13 cellular contexts compared by ENCODE assay signal in the genomic region with DNA sequence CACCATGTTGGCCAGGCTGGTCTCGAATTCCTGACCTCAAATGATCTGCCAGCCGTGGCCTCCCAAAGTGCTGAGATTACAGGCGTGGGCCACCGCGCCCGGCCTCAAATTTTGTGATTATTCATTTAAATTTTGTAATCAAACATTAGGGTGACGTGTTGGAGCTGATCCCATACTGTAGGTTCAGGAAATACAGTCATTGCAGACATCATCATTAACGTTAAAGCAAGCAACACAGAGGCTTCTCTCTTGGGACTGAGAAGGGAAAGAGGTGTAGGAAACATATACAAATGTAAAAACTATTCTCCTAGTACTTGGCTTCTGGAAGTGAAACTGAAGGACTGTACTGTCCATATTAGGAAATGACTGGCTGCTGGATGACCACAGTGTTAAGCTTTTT. TPM values are rescaled to one million over a fixed set of nuclear protein-coding genes. Genes with fewer than 3 reads are reported as not detected.
DNase-seq lines count a peak whose midpoint lies in the region; ATAC-seq, FAIRE-seq and TF ChIP-seq lines count a peak whose summit lies in the region.
"Had no signal": no experiment of that assay in that cellular context is flagged by ENCODE, and none has a peak within 500 bp of the region (broad histone marks: within the 10 kb centered on the region; RNA-seq: fewer than 3 reads in every experiment).

No MANE protein-coding gene starts in this region.

- H3K4me1 ChIP-seq in breast epithelium (no peaks in the 10 kb centered on the region), astrocyte (ENCODE audit: insufficient read depth, low read length) (peaks cover 37% of the 10 kb centered on the region)
- H3K4me1 ChIP-seq: testis had no signal

- H3K4me3 Mint-ChIP-seq in MCF 10A (ENCODE audit: unreplicated experiment) (no peak overlapping the region), astrocyte (ENCODE audit: unreplicated experiment) (no peak overlapping the region)
- H3K4me3 Mint-ChIP-seq: activated naive CD4-positive, alpha-beta T cell treated with anti-CD3 and anti-CD28 coated beads for 36 hours had no signal

- H4K20me1 ChIP-seq in astrocyte (ENCODE audit: insufficient read depth, low read length) = no peaks in the 10 kb centered on the region

- H3K36me3 Mint-ChIP-seq in MCF 10A (ENCODE audit: insufficient read depth, unreplicated experiment) = no peaks in the 10 kb centered on the region
- H3K36me3 Mint-ChIP-seq in astrocyte (ENCODE audit: low read depth, unreplicated experiment) = no peaks in the 10 kb centered on the region

- H3K9me3 Mint-ChIP-seq in MCF 10A (ENCODE audit: unreplicated experiment) = no peaks in the 10 kb centered on the region
- H3K9me3 Mint-ChIP-seq in astrocyte (ENCODE audit: unreplicated experiment) = no peaks in the 10 kb centered on the region
- H3K9me3 Mint-ChIP-seq: activated naive CD4-positive, alpha-beta T cell treated with anti-CD3 and anti-CD28 coated beads for 36 hours had no signal

- H3K27ac Mint-ChIP-seq in MCF 10A (ENCODE audit: low read depth, unreplicated experiment) (no peak overlapping the region), astrocyte (ENCODE audit: unreplicated experiment) (peak overlapping the region; percentile 58)
- H3K27ac Mint-ChIP-seq: activated naive CD4-positive, alpha-beta T cell treated with anti-CD3 and anti-CD28 coated beads for 36 hours had no signal

- H3K27me3 ChIP-seq in breast epithelium = no peaks in the 10 kb centered on the region
- H3K27me3 ChIP-seq in astrocyte (ENCODE audit: insufficient read depth, low read length) = no peaks in the 10 kb centered on the region
- H3K27me3 ChIP-seq: testis had no signal

- H3K4me3 ChIP-seq in breast epithelium (no peak overlapping the region), astrocyte (ENCODE audit: insufficient read depth, low read depth, low read length) (no peak overlapping the region), fibroblast of villous mesenchyme (ENCODE audit: low read depth, low read length) (no peak overlapping the region)
- H3K4me3 ChIP-seq: testis had no signal

- peak overlapping the region; percentile 32 for H3K4me2 ChIP-seq in astrocyte (ENCODE audit: low read length)

- intact Hi-C loops in MCF 10A (cut with micrococcal nuclease) = no loop called here
- intact Hi-C loops in breast epithelium (cut with DNase I; ENCODE audit: low total_unique reads) = loop anchor here (10.0 kb wide), 1 partner anchor 1515 kb away; no protein-coding TSS in a partner anchor
- intact Hi-C loops in left colon (cut with DNase I, micrococcal nuclease) = no loop called here

- no peak for FAIRE-seq in astrocyte (lab: Jason Lieb, UNC)
- FAIRE-seq: A204.1 had no signal

- ATAC-seq in HG02970 (IDR thresholded peaks at IDR 0.05; ENCODE audit: low FRiP score, unreplicated experiment) = no peak
- ATAC-seq in left colon = no peak

- H3K4me1 Mint-ChIP-seq in MCF 10A (ENCODE audit: insufficient read depth, unreplicated experiment) (peaks cover 6% of the 10 kb centered on the region), astrocyte (ENCODE audit: low read depth, unreplicated experiment) (peaks cover 23% of the 10 kb centered on the region)

- H3K27ac ChIP-seq in breast epithelium = no peak overlapping the region
- peak overlapping the region; percentile 63 for H3K27ac ChIP-seq in astrocyte (ENCODE audit: low read depth, low read length)
- H3K27ac ChIP-seq: testis had no signal

- peak overlapping the region; percentile 14 for H3K9ac ChIP-seq in astrocyte (ENCODE audit: low read length)

- H3K27me3 Mint-ChIP-seq in MCF 10A (ENCODE audit: insufficient read depth, unreplicated experiment) (no peaks in the 10 kb centered on the region), astrocyte (ENCODE audit: low read depth, unreplicated experiment) (no peaks in the 10 kb centered on the region)

- H3K9me3 ChIP-seq in breast epithelium (no peaks in the 10 kb centered on the region), astrocyte (ENCODE audit: insufficient read depth, low read depth, low read length) (no peaks in the 10 kb centered on the region)
- H3K9me3 ChIP-seq: testis had no signal

- DNase-seq in MCF 10A (ENCODE audit: unreplicated experiment) (peak; percentile 37), breast epithelium (ENCODE audit: low spot score in 2 of 2) (no peak), astrocyte (ENCODE audit: low read depth) (peak; percentile 81), fibroblast of villous mesenchyme (ENCODE audit: low read depth) (peak; percentile 64), NCI-H526 (lab: John Stamatoyannopoulos, UW) (no peak), NCI-H82 (lab: John Stamatoyannopoulos, UW) (no peak), left colon (no peak)
- DNase-seq: activated naive CD4-positive, alpha-beta T cell treated with anti-CD3 and anti-CD28 coated beads for 36 hours; cerebellar nuclear complex; NCI-H446; testis had no signal

- H3K36me3 ChIP-seq in breast epithelium (no peaks in the 10 kb centered on the region), astrocyte (ENCODE audit: insufficient read depth, low read length) (no peaks in the 10 kb centered on the region)

- H2AFZ ChIP-seq in astrocyte (ENCODE audit: low read depth, low read length) = no peak overlapping the region

- no peaks in the 10 kb centered on the region for H3K79me2 ChIP-seq in astrocyte (ENCODE audit: insufficient read depth, low read length)

- CTCF ChIA-PET in MCF 10A (lab: Yijun Ruan, JAX) = interaction anchor here (0.7 to 1.0 kb wide), 2 partner anchors 28 to 105 kb away, joined by 3 to 4 read pairs; no protein-coding TSS in a partner anchor

- TF ChIP-seq CTCF in MCF 10A (IDR thresholded peaks at IDR 0.05; ENCODE audit: unreplicated experiment) (no peak), breast epithelium (IDR thresholded peaks at IDR 0.05) (no peak), astrocyte (IDR thresholded peaks at IDR 0.05; ENCODE audit: insufficient read depth, low read depth, low read length) (no peak), fibroblast of villous mesenchyme (IDR thresholded peaks at IDR 0.05; ENCODE audit: insufficient read depth, low read depth, low read length) (no peak)

- no peak for TF ChIP-seq POLR2A in breast epithelium (IDR thresholded peaks at IDR 0.05)

- BruUV-seq in MCF 10A (replicated peaks; lab: Mats Ljungman, UMichigan) = no TSS peak

- POLR2A ChIA-PET in MCF 10A (lab: Yijun Ruan, JAX) = interaction anchor here (1.0 to 3.2 kb wide), 2 partner anchors 10 to 26 kb away, joined by 3 to 14 read pairs; a partner anchor contains a TSS

RNA-seq across cellular contexts. Expression of a gene that starts 11.1 kb away (rescaled TPM):
- total RNA-seq in MCF 10A (2022) (4.7 and 6.2 TPM in 2 replicates), breast epithelium (1 to 10 TPM; 5.2 to 6.0 (median 5.9) TPM), astrocyte (11.9 and 18.5 TPM in 2 replicates), fibroblast of villous mesenchyme (1.9 and 2.6 TPM in 2 replicates), left colon (10 to 100 TPM; 11.7 to 12.1 TPM)

Comparison
In these comparisons a context has a peak if more than half of its experiments do, and no peak if none do; other contexts are left out.
1. DNase-seq: peak in MCF 10A (single experiment), astrocyte (single experiment) and fibroblast of villous mesenchyme (single experiment); none in breast epithelium (0 of 2), NCI-H526 (0 of 2), NCI-H82 (single experiment) and left colon (0 of 2).